Comparison of ENCODE assay signal across 13 cellular contexts in the genomic region with DNA sequence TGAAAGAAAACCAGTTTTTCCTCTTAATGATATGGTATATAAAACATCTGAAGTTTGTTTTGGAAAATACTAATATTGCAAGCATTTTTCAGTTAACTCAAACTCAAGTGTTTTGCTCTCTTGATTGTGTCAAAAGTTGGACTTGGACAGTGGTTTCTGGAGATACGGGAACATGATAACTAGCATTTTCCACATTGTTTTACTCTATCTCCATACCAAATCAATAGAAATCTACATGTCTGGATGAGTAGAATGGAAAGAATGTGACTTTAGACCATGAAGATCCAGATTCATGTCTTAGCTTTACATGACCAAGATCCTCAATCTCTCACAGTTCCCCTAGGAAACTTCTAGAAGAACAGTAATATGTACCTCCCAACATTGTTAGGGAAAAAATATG.
"Had no signal": no experiment of that assay in that cellular context is flagged by ENCODE, and none has a peak within 500 bp of the region (broad histone marks: within the 10 kb centered on the region; RNA-seq: fewer than 3 reads in every experiment).

No MANE protein-coding gene starts in this region.

- H3K27ac ChIP-seq: neutrophil had no signal

- H3K9me3 ChIP-seq: neutrophil had no signal

- H3K4me1 Mint-ChIP-seq: T-helper 17 cell had no signal

- ATAC-seq: left colon, natural killer cell, T-helper 17 cell had no signal

- H3K27me3 Mint-ChIP-seq: activated CD4-positive, alpha-beta memory T cell treated with anti-CD3 and anti-CD28 coated beads for 36 hours; activated CD4-positive, alpha-beta T cell treated with anti-CD3 and anti-CD28 coated beads for 36 hours; activated naive CD8-positive, alpha-beta T cell; T-helper 17 cell had no signal

- H3K36me3 Mint-ChIP-seq: natural killer cell; stimulated activated effector memory CD8-positive, alpha-beta T cell treated with anti-CD3 and anti-CD28 coated beads, Interleukin-12 subunit alpha, Interleukin-12 subunit beta, amount 100 ng/mL, for 72 hours had no signal

- DNase-seq: activated gamma-delta T cell; activated T-cell treated with anti-CD3 and anti-CD28 coated beads, Interleukin-2, amount 50 U/mL, for 4 hours; cortex of kidney; effector CD4-positive, alpha-beta T cell; left colon; natural killer cell; T-helper 17 cell had no signal

- FAIRE-seq: islet of Langerhans had no signal

- H3K9me3 Mint-ChIP-seq: activated CD4-positive, alpha-beta memory T cell treated with anti-CD3 and anti-CD28 coated beads for 36 hours; activated T-cell treated with anti-CD3 and anti-CD28 coated beads, Interleukin-2, amount 50 U/mL, for 4 hours; natural killer cell; stimulated activated effector memory CD8-positive, alpha-beta T cell treated with anti-CD3 and anti-CD28 coated beads, Interleukin-12 subunit alpha, Interleukin-12 subunit beta, amount 100 ng/mL, for 72 hours had no signal

- H3K27ac Mint-ChIP-seq: activated CD4-positive, alpha-beta memory T cell treated with anti-CD3 and anti-CD28 coated beads for 36 hours; activated CD4-positive, alpha-beta T cell treated with anti-CD3 and anti-CD28 coated beads for 36 hours; activated naive CD8-positive, alpha-beta T cell; natural killer cell; stimulated activated effector memory CD8-positive, alpha-beta T cell treated with anti-CD3 and anti-CD28 coated beads, Interleukin-12 subunit alpha, Interleukin-12 subunit beta, amount 100 ng/mL, for 72 hours; T-helper 17 cell had no signal

- H3K36me3 ChIP-seq: neutrophil had no signal

- H3K27me3 ChIP-seq: neutrophil had no signal

- H3K4me3 Mint-ChIP-seq: activated CD4-positive, alpha-beta memory T cell treated with anti-CD3 and anti-CD28 coated beads for 36 hours; activated CD4-positive, alpha-beta T cell treated with anti-CD3 and anti-CD28 coated beads for 36 hours; activated naive CD8-positive, alpha-beta T cell; activated T-cell treated with anti-CD3 and anti-CD28 coated beads, Interleukin-2, amount 50 U/mL, for 4 hours; natural killer cell; stimulated activated effector memory CD8-positive, alpha-beta T cell treated with anti-CD3 and anti-CD28 coated beads, Interleukin-12 subunit alpha, Interleukin-12 subunit beta, amount 100 ng/mL, for 72 hours; T-helper 17 cell had no signal
